In genomic region chr7:158468700-158469296, GRCh38 we compare ENCODE assay signal across 16 cellular contexts.
"Had no signal": no experiment of that assay in that cellular context is flagged by ENCODE, and none has a peak within 500 bp of the region (broad histone marks: within the 10 kb centered on the region; RNA-seq: fewer than 3 reads in every experiment).

No MANE protein-coding gene starts in this region.

- H3K36me3 ChIP-seq: colonic mucosa, heart left ventricle, tibial artery, vagina, WERI-Rb-1 had no signal

- H3K4me3 ChIP-seq: colonic mucosa, heart left ventricle, tibial artery, vagina had no signal

- H3K27me3 ChIP-seq: colonic mucosa, vagina had no signal

- H2AFZ ChIP-seq: parathyroid adenoma had no signal

- H3K27ac ChIP-seq: colonic mucosa, parathyroid adenoma, tibial artery, vagina, WERI-Rb-1 had no signal

- H3K36me3 Mint-ChIP-seq: brain had no signal

- ATAC-seq: naive thymus-derived CD8-positive, alpha-beta T cell had no signal

- H3K9ac ChIP-seq: parathyroid adenoma had no signal

- H3K9me3 ChIP-seq: colonic mucosa, heart left ventricle, tibial artery, vagina had no signal

- H3K4me1 ChIP-seq: colonic mucosa, heart left ventricle, parathyroid adenoma, tibial artery, vagina had no signal

- DNase-seq: activated CD4-positive, alpha-beta T cell treated with anti-CD3 and anti-CD28 coated beads, Interleukin-2, amount 50 U/mL, for 4 hours; activated naive CD4-positive, alpha-beta T cell; anterior cingulate cortex; central memory CD4-positive, alpha-beta T cell; colonic mucosa; heart left ventricle; naive thymus-derived CD8-positive, alpha-beta T cell; stimulated activated CD4-positive, alpha-beta T cell treated with anti-CD3 and anti-CD28 coated beads, Interleukin-12 subunit alpha, Interleukin-12 subunit beta, amount 100 ng/mL, for 4 hours; stimulated activated CD4-positive, alpha-beta T cell treated with anti-CD3 and anti-CD28 coated beads, Interleukin-2, amount 100 ng/mL, for 24 hours; stimulated activated naive CD4-positive, alpha-beta T cell treated with Interleukin-2 at 50 U/mL for 16 hours; tibial artery; WERI-Rb-1 had no signal

- H3K27ac Mint-ChIP-seq: activated T-helper 1 cell treated with anti-CD3 and anti-CD28 coated beads, Interleukin-12 subunit alpha, Interleukin-12 subunit beta, Interleukin-2, Interleukin-4 antibody, amounts not matched to agents 30 ng/mL and 10 ng/mL and 1 ng/mL, durations not matched to agents 14 hours and 24 hours and 36 hours had no signal

- H3K4me3 Mint-ChIP-seq: activated T-helper 1 cell treated with anti-CD3 and anti-CD28 coated beads, Interleukin-12 subunit alpha, Interleukin-12 subunit beta, Interleukin-2, Interleukin-4 antibody, amounts not matched to agents 30 ng/mL and 10 ng/mL and 1 ng/mL, durations not matched to agents 14 hours and 24 hours and 36 hours; naive thymus-derived CD8-positive, alpha-beta T cell had no signal
